8 cellular contexts compared by ENCODE assay signal in the genomic region with DNA sequence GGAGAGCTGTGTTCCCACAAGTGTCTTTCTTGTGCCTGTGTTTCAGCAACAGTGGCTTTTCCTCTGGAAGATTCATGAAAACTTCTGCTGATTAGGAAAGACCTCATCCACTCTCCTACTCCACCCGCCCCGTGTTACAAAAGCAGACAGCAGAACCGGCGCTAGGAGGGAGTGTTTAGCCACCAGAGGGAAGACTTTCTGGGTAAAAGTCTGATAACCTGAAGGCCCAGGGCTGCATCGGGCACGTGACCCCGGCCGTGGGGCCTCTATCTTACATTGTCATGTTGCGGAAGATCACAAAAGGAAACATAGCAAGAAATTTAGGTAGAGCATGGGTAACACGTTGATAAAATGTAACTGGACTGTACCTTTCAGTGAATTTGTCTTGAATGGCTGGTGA. TPM values are rescaled to one million over a fixed set of nuclear protein-coding genes. Genes with fewer than 3 reads are reported as not detected.
DNase-seq lines count a peak whose midpoint lies in the region; ATAC-seq and TF ChIP-seq lines count a peak whose summit lies in the region.

No MANE protein-coding gene starts in this region.

- intact Hi-C loops in Panc1 (cut with micrococcal nuclease; ENCODE audit: unreplicated experiment), result no loop called here
- intact Hi-C loops in heart left ventricle (cut with DNase I), result no loop called here

- CTCF ChIA-PET in Panc1 (lab: Charles Lee), result no interaction called here

- 12 to 16% (median 14%) methylated on average over 10 of the region's 10 CpGs for WGBS in heart left ventricle, 4 donors

- no peak for TF ChIP-seq POLR2A in heart left ventricle (IDR thresholded peaks at IDR 0.05)

- no peak for ATAC-seq in Panc1
- ATAC-seq in heart left ventricle, result peak in 2 of 4 donors; percentile 31 to 50

- H3K9me3 ChIP-seq in Panc1 (ENCODE audit: control insufficient read depth, insufficient read depth, low read depth, low read length) (no peaks in the 10 kb centered on the region), heart left ventricle (peaks cover 0 to 13% (median 7%) of the 10 kb centered on the region in 12 donors)

- H3K4me1 ChIP-seq in Panc1 (ENCODE audit: control insufficient read depth, insufficient read depth, low read length), result no peaks in the 10 kb centered on the region
- no peaks in the 10 kb centered on the region for H3K4me1 ChIP-seq in heart left ventricle

- BruUV-seq in Panc1 (replicated peaks; lab: Mats Ljungman, UMichigan), result no TSS peak

- H3K36me3 ChIP-seq in Panc1 (ENCODE audit: control insufficient read depth, insufficient read depth, low read length) (no peaks in the 10 kb centered on the region), heart left ventricle (no peaks in the 10 kb centered on the region)

- in situ Hi-C loops in Panc1 (cut with HindIII; ENCODE audit: low pct_unique_long_range_greater_than_20kb, low sequenced_read_pairs), result no loop called here

- DNase-seq in stimulated activated CD4-positive, alpha-beta T cell treated with anti-CD3 and anti-CD28 coated beads, Interleukin-1b, Interleukin-23, amount 100 ng/mL, for 48 hours, result peak; percentile 25
- no peak for DNase-seq in stimulated activated CD4-positive, alpha-beta T cell treated with anti-CD3 and anti-CD28 coated beads, Interleukin-2, amount 100 ng/mL, for 48 hours
- DNase-seq in Panc1 (ENCODE audit: low read depth, low spot score) (no peak), heart left ventricle (no peak), SW 1271 (lab: John Stamatoyannopoulos, UW) (no peak), amygdala (lab: John Stamatoyannopoulos, UW) (no peak), DMS79 (lab: John Stamatoyannopoulos, UW) (no peak)
- no peak for DNase-seq in activated CD8-positive, alpha-beta memory T cell treated with anti-CD3 and anti-CD28 coated beads, Interleukin-2, amount 50 U/mL, for 48 hours

- H3K4me3 ChIP-seq in Panc1 (ENCODE audit: low read depth in 2 of 2, low read length in 2 of 2) (no peak overlapping the region), heart left ventricle (no peak overlapping the region)

- H3K27ac ChIP-seq in Panc1 (ENCODE audit: low read length) (no peak overlapping the region), heart left ventricle (no peak overlapping the region)

- no peaks in the 10 kb centered on the region for H3K27me3 ChIP-seq in Panc1 (ENCODE audit: control insufficient read depth, insufficient read depth, low read length)
- peaks cover 0 to 54% (median 3%) of the 10 kb centered on the region in 9 donors for H3K27me3 ChIP-seq in heart left ventricle

- POLR2A ChIA-PET in Panc1 (lab: Charles Lee), result no interaction called here

- peak; percentile 36 for TF ChIP-seq CTCF in Panc1 (IDR thresholded peaks at IDR 0.05)
- peak in 10 of 12 donors; percentile 19 to 37 (median 24) for TF ChIP-seq CTCF in heart left ventricle (IDR thresholded peaks at IDR 0.05)

RNA-seq across cellular contexts. Expression of a gene that starts 32.0 kb away (rescaled TPM):
- total RNA-seq in Panc1 (2021; ENCODE audit: unreplicated experiment), result not detected
- not detected for polyA plus RNA-seq in Panc1 (2012; ENCODE audit: insufficient read length)
- total RNA-seq in heart left ventricle, result under 1 TPM in 5 of 9 donors, not detected in 4; 0.12 to 0.72 (median 0.33) TPM
- polyA plus RNA-seq in heart left ventricle, result under 1 TPM in 1 of 2 donors, not detected in 1; 0.11 TPM

RNA-seq across cellular contexts. Expression of a gene that starts 41.7 kb away (rescaled TPM):
- total RNA-seq in Panc1 (2021; ENCODE audit: unreplicated experiment) (not detected), heart left ventricle (under 1 TPM in 1 of 9 donors, not detected in 8; 0.15 TPM)
- not detected for polyA plus RNA-seq in Panc1 (2012; ENCODE audit: insufficient read length)
- not detected for polyA plus RNA-seq in heart left ventricle
